In the genomic region with DNA sequence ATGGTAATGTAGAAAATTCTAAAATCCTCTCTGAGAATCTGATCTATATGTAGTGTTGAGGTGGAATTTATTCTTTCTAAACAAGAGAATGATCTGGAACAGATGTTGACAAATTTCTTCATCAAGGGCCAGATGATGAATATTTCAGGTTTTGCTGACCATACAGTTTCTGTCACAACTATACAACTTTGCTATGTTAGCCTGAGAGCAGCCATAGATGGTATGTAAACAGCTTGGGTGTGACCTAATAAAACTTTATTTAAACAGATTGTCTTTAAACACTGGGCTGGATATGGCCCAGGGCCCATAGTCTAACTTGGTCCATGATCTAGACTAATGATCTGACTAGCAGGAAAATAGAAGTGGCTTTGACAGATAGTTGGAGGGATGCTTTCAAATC, we compare ENCODE assay signal across 15 cellular contexts.
"Had no signal": no experiment of that assay in that cellular context is flagged by ENCODE, and none has a peak within 500 bp of the region (broad histone marks: within the 10 kb centered on the region; RNA-seq: fewer than 3 reads in every experiment).

No MANE protein-coding gene starts in this region.

- H3K27ac ChIP-seq: WERI-Rb-1 had no signal

- ATAC-seq: activated CD4-positive, alpha-beta T cell treated with anti-CD3 and anti-CD28 coated beads for 36 hours; activated CD8-positive, alpha-beta T cell treated with anti-CD3 and anti-CD28 coated beads for 36 hours; naive thymus-derived CD4-positive, alpha-beta T cell had no signal

- DNase-seq: activated CD4-positive, alpha-beta T cell treated with anti-CD3 and anti-CD28 coated beads for 36 hours; activated CD8-positive, alpha-beta memory T cell treated with anti-CD3 and anti-CD28 coated beads, Interleukin-2, amount 50 U/mL, for 4 hours; activated CD8-positive, alpha-beta T cell treated with anti-CD3 and anti-CD28 coated beads for 36 hours; activated naive CD8-positive, alpha-beta T cell treated with anti-CD3 and anti-CD28 coated beads, Interleukin-2, amount 10 ng/mL, durations not matched to agents 7 days and 5 days; aorta; effector CD4-positive, alpha-beta T cell; glutamatergic neuron; left ventricle myocardium superior; naive thymus-derived CD4-positive, alpha-beta T cell; stimulated activated CD4-positive, alpha-beta T cell treated with anti-CD3 and anti-CD28 coated beads, Interleukin-2, amount 100 ng/mL, for 48 hours; stimulated activated naive CD4-positive, alpha-beta T cell treated with Interleukin-2 at 50 U/mL for 16 hours; WERI-Rb-1 had no signal

- H3K36me3 ChIP-seq: WERI-Rb-1 had no signal

- FAIRE-seq: colon, endothelial cell of umbilical vein, islet of Langerhans had no signal
